ENCODE assay signal across 28 cellular contexts in genomic region chr15:101141926-101142527, GRCh38.
"Had no signal": no experiment of that assay in that cellular context is flagged by ENCODE, and none has a peak within 500 bp of the region (broad histone marks: within the 10 kb centered on the region; RNA-seq: fewer than 3 reads in every experiment).

No MANE protein-coding gene starts in this region.

- ATAC-seq: activated CD4-positive, alpha-beta T cell treated with anti-CD3 and anti-CD28 coated beads for 36 hours; body of pancreas; Panc1 had no signal

- H3K4me1 ChIP-seq: body of pancreas had no signal

- H3K4me3 Mint-ChIP-seq: activated CD4-positive, alpha-beta memory T cell treated with anti-CD3 and anti-CD28 coated beads, Interleukin-2, amount 10 ng/mL, durations not matched to agents 7 days and 5 days; activated CD4-positive, alpha-beta T cell treated with anti-CD3 and anti-CD28 coated beads for 36 hours; activated naive CD4-positive, alpha-beta T cell treated with anti-CD3 and anti-CD28 coated beads for 36 hours; activated T-helper 1 cell treated with anti-CD3 and anti-CD28 coated beads, Interleukin-12 subunit alpha, Interleukin-12 subunit beta, Interleukin-2, Interleukin-4 antibody, amounts not matched to agents 30 ng/mL and 10 ng/mL and 1 ng/mL, durations not matched to agents 14 hours and 24 hours and 36 hours; central memory CD8-positive, alpha-beta T cell had no signal

- H3K4me3 ChIP-seq: ascending aorta, body of pancreas, SJCRH30 had no signal

- H3K9me3 Mint-ChIP-seq: activated CD4-positive, alpha-beta memory T cell treated with anti-CD3 and anti-CD28 coated beads, Interleukin-2, amount 10 ng/mL, durations not matched to agents 7 days and 5 days; activated naive CD4-positive, alpha-beta T cell treated with anti-CD3 and anti-CD28 coated beads for 36 hours; central memory CD8-positive, alpha-beta T cell had no signal

- H3K4me2 ChIP-seq: SK-N-SH had no signal

- H3K27me3 ChIP-seq: ascending aorta, body of pancreas, SJCRH30 had no signal

- H3K9me3 ChIP-seq: ascending aorta, body of pancreas, SJCRH30, SK-N-SH had no signal

- H3K27ac Mint-ChIP-seq: activated CD4-positive, alpha-beta memory T cell treated with anti-CD3 and anti-CD28 coated beads, Interleukin-2, amount 10 ng/mL, durations not matched to agents 7 days and 5 days; activated CD4-positive, alpha-beta T cell treated with anti-CD3 and anti-CD28 coated beads for 36 hours; activated naive CD4-positive, alpha-beta T cell treated with anti-CD3 and anti-CD28 coated beads for 36 hours; activated T-helper 1 cell treated with anti-CD3 and anti-CD28 coated beads, Interleukin-12 subunit alpha, Interleukin-12 subunit beta, Interleukin-2, Interleukin-4 antibody, amounts not matched to agents 30 ng/mL and 10 ng/mL and 1 ng/mL, durations not matched to agents 14 hours and 24 hours and 36 hours had no signal

- H3K27ac ChIP-seq: ascending aorta, body of pancreas, SJCRH30, WERI-Rb-1 had no signal

- DNase-seq: activated CD4-positive, alpha-beta memory T cell treated with anti-CD3 and anti-CD28 coated beads, Interleukin-2, amount 10 ng/mL, durations not matched to agents 7 days and 5 days; activated CD4-positive, alpha-beta T cell treated with anti-CD3 and anti-CD28 coated beads for 36 hours; activated CD4-positive, alpha-beta T cell treated with anti-CD3 and anti-CD28 coated beads, Interleukin-2, amount 50 U/mL, for 1 hour; activated CD8-positive, alpha-beta memory T cell treated with anti-CD3 and anti-CD28 coated beads, Interleukin-2, amount 50 U/mL, for 48 hours; activated gamma-delta T cell; activated naive CD4-positive, alpha-beta T cell treated with anti-CD3 and anti-CD28 coated beads for 36 hours; activated T-cell treated with anti-CD3 and anti-CD28 coated beads, Interleukin-2, amount 50 U/mL, for 1 hour; amniotic stem cell; body of pancreas; Karpas-422; NCI-H1105 treated with DMSO at 0.1 percent for 48 hours; NCI-H1436 treated with DMSO at 0.1 percent for 48 hours; NCI-H187; NCI-H2081; NCI-H510A treated with DMSO at 0.1 percent for 48 hours; NCI-H69; NK-92 treated with Interleukin-12 subunit alpha and Interleukin-12 subunit beta, amount 100 ng/mL, for 24 hours; OCI-M1; Right ventricle myocardium superior; RPMI8226; SJCRH30; SK-N-SH; T-helper 1 cell; WERI-Rb-1 had no signal

- H3K27me3 Mint-ChIP-seq: central memory CD8-positive, alpha-beta T cell had no signal

- H3K36me3 ChIP-seq: ascending aorta, SJCRH30, WERI-Rb-1 had no signal
